Comparison of ENCODE assay signal across 12 cellular contexts in the genomic region with DNA sequence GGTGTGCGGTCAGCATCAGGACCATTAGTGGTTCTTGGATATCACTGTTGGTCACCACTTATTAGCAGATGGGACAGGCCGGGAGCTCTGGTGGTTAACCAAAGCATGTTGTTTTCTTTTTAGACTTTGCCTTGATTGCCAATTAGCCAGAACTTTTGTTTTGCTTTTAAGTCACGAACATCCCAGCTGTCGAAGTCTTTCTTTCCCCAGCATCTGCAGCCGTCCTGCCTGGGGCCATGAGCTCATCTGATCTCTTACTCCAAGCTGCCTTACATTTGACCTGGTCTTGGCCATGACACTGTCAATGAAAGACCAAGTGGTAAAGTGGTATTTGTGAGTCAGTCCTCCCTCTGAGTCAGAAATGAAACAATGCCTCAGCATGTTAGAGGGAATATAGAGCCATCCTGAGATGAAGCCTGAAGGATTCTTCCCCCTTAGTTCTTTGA. TPM values are rescaled to one million over a fixed set of nuclear protein-coding genes. Genes with fewer than 3 reads are reported as not detected.
DNase-seq lines count a peak whose midpoint lies in the region; ATAC-seq and TF ChIP-seq lines count a peak whose summit lies in the region.
"Had no signal": no experiment of that assay in that cellular context is flagged by ENCODE, and none has a peak within 500 bp of the region (broad histone marks: within the 10 kb centered on the region; RNA-seq: fewer than 3 reads in every experiment).

No MANE protein-coding gene starts in this region.

- no peaks in the 10 kb centered on the region for H4K20me1 ChIP-seq in KMS-11 (ENCODE audit: insufficient read depth)

- peak overlapping the region; percentile 62 for H3K4me2 ChIP-seq in KMS-11

- H3K36me3 ChIP-seq in KMS-11 (ENCODE audit: insufficient read depth), result no peaks in the 10 kb centered on the region
- H3K36me3 ChIP-seq in left lung, result no peaks in the 10 kb centered on the region
- H3K36me3 ChIP-seq in CD4-positive, alpha-beta memory T cell (ENCODE audit: insufficient read depth, low read length), result no peaks in the 10 kb centered on the region
- H3K36me3 ChIP-seq: cardiac muscle cell had no signal

- H3K4me3 ChIP-seq in KMS-11 (IDR thresholded peaks at IDR 0.05; ENCODE audit: insufficient read depth, low read depth, low read length), result no peak overlapping the region
- no peak overlapping the region for H3K4me3 ChIP-seq in left lung
- H3K4me3 ChIP-seq in CD4-positive, alpha-beta memory T cell (ENCODE audit: low read length in 2 of 2), result no peak overlapping the region
- H3K4me3 ChIP-seq: cardiac muscle cell had no signal

- H3K4me1 Mint-ChIP-seq in CD4-positive, alpha-beta memory T cell, result peaks cover 0 to 4% (median 0%) of the 10 kb centered on the region in 4 donors

- H3K4me1 ChIP-seq in KMS-11 (ENCODE audit: low read depth, poor library complexity, severe bottlenecking), result peaks cover 42% of the 10 kb centered on the region
- no peaks in the 10 kb centered on the region for H3K4me1 ChIP-seq in left lung
- H3K4me1 ChIP-seq in CD4-positive, alpha-beta memory T cell (ENCODE audit: insufficient read depth, low read length), result no peaks in the 10 kb centered on the region

- CTCF ChIA-PET in CD4-positive, alpha-beta memory T cell (lab: Charles Lee; ENCODE audit: partially characterized antibody), result interaction anchor here (1.0 kb wide), 1 partner anchor 8 kb away, joined by 3 read pairs; no protein-coding TSS in a partner anchor

- no peak overlapping the region for H2AFZ ChIP-seq in KMS-11 (ENCODE audit: low read depth)

- H3K79me2 ChIP-seq in KMS-11 (ENCODE audit: insufficient read depth, low read depth), result no peaks in the 10 kb centered on the region

- no peak overlapping the region for H3K27ac Mint-ChIP-seq in CD4-positive, alpha-beta memory T cell

- intact Hi-C loops in left lung (cut with DNase I), result no loop called here
- intact Hi-C loops in left ventricle myocardium superior (cut with micrococcal nuclease), result no loop called here
- intact Hi-C loops in CD4-positive, alpha-beta memory T cell (cut with micrococcal nuclease), result no loop called here

- no peaks in the 10 kb centered on the region for H3K9me3 Mint-ChIP-seq in CD4-positive, alpha-beta memory T cell

- DNase-seq in DMS 273 (lab: John Stamatoyannopoulos, UW; ENCODE audit: unreplicated experiment) (peak; percentile 65), brain pericyte (ENCODE audit: low read depth, low spot score) (peak; percentile 82), left lung (no peak), mucosa of gallbladder (ENCODE audit: low spot score) (no peak), left ventricle myocardium superior (no peak)
- DNase-seq in CD4-positive, alpha-beta memory T cell, result no peak
- DNase-seq in activated naive CD4-positive, alpha-beta T cell treated with Interleukin-2 at 50 U/mL for 16 hours, result no peak
- DNase-seq: activated CD8-positive, alpha-beta memory T cell treated with anti-CD3 and anti-CD28 coated beads for 24 hours; DMS79; NCI-H1105 treated with DMSO at 0.1 percent for 48 hours had no signal

- H3K9ac ChIP-seq in KMS-11, result no peak overlapping the region

- H3K27ac ChIP-seq in KMS-11 (no peak overlapping the region), left lung (no peak overlapping the region)
- H3K27ac ChIP-seq in CD4-positive, alpha-beta memory T cell (ENCODE audit: low read depth, low read length), result no peak overlapping the region
- H3K27ac ChIP-seq: cardiac muscle cell had no signal

- H3K36me3 Mint-ChIP-seq in CD4-positive, alpha-beta memory T cell, result no peaks in the 10 kb centered on the region

- H3K27me3 Mint-ChIP-seq in CD4-positive, alpha-beta memory T cell, result no peaks in the 10 kb centered on the region

- H3K9me3 ChIP-seq in left lung, result no peaks in the 10 kb centered on the region
- H3K9me3 ChIP-seq in CD4-positive, alpha-beta memory T cell (ENCODE audit: control insufficient read depth in 1 of 2, low read length in 2 of 2), result no peaks in the 10 kb centered on the region

- no peak for TF ChIP-seq CTCF in KMS-11 (conservative IDR thresholded peaks at IDR 0.05; ENCODE audit: low read depth, low read length)
- TF ChIP-seq CTCF in left lung (IDR thresholded peaks at IDR 0.05), result no peak

- POLR2A ChIA-PET in CD4-positive, alpha-beta memory T cell (lab: Charles Lee; ENCODE audit: partially characterized antibody), result no interaction called here

- no peak overlapping the region for H3K4me3 Mint-ChIP-seq in CD4-positive, alpha-beta memory T cell

- ATAC-seq in left lung (peak; percentile 70), left ventricle myocardium superior (no peak)

- peaks cover 16% of the 10 kb centered on the region; the same call in 1 of the 2 replicates for H3K27me3 ChIP-seq in KMS-11 (ENCODE audit: insufficient read depth, low read depth)
- H3K27me3 ChIP-seq in left lung, result no peaks in the 10 kb centered on the region
- H3K27me3 ChIP-seq in CD4-positive, alpha-beta memory T cell (ENCODE audit: insufficient read depth, low read length), result no peaks in the 10 kb centered on the region
- H3K27me3 ChIP-seq: cardiac muscle cell had no signal

RNA-seq across cellular contexts. Expression of a gene that starts 53.9 kb away (rescaled TPM):
- total RNA-seq in left lung (10 to 100 TPM in 1 of 2 donors, 1 to 10 TPM in 1; 6.6 to 19.9 TPM), mucosa of gallbladder (22.5 TPM), left ventricle myocardium superior (4.5 TPM)
- total RNA-seq in CD4-positive, alpha-beta memory T cell, result not detected
- polyA plus RNA-seq in CD4-positive, alpha-beta memory T cell, result not detected

Comparison
In these comparisons a context has a peak if more than half of its experiments do, and no peak if none do; other contexts are left out.
1. DNase-seq: peak in DMS 273 (single experiment) and brain pericyte (single experiment); none in left lung (0 of 2), mucosa of gallbladder (single experiment), left ventricle myocardium superior (single experiment), CD4-positive, alpha-beta memory T cell (0 of 5) and activated naive CD4-positive, alpha-beta T cell treated with Interleukin-2 at 50 U/mL for 16 hours (single experiment).